Comparison of ENCODE assay signal across 31 cellular contexts in genomic region chr6:114162691-114163090, GRCh38.
"Had no signal": no experiment of that assay in that cellular context is flagged by ENCODE, and none has a peak within 500 bp of the region (broad histone marks: within the 10 kb centered on the region; RNA-seq: fewer than 3 reads in every experiment).

No MANE protein-coding gene starts in this region.

- H3K27ac ChIP-seq: ascending aorta, cardiac muscle cell, colonic mucosa, WERI-Rb-1 had no signal

- H3K4me1 ChIP-seq: ascending aorta, colonic mucosa had no signal

- H3K4me3 ChIP-seq: ascending aorta, cardiac muscle cell, colonic mucosa had no signal

- H3K27me3 ChIP-seq: ascending aorta, cardiac muscle cell, colonic mucosa had no signal

- H3K9me3 ChIP-seq: ascending aorta, colonic mucosa had no signal

- H3K36me3 ChIP-seq: ascending aorta, cardiac muscle cell, colonic mucosa, WERI-Rb-1 had no signal

- FAIRE-seq: bronchial epithelial cell had no signal

- DNase-seq: activated CD4-positive, alpha-beta memory T cell treated with anti-CD3 and anti-CD28 coated beads, Interleukin-2, amount 10 ng/mL, durations not matched to agents 7 days and 5 days; activated CD4-positive, alpha-beta T cell treated with anti-CD3 and anti-CD28 coated beads for 1 hour; activated CD4-positive, alpha-beta T cell treated with anti-CD3 and anti-CD28 coated beads for 36 hours; activated CD4-positive, alpha-beta T cell treated with anti-CD3 and anti-CD28 coated beads for 48 hours; activated CD4-positive, alpha-beta T cell treated with anti-CD3 and anti-CD28 coated beads, Interleukin-2, amount 10 ng/mL, durations not matched to agents 7 days and 5 days; activated CD4-positive, alpha-beta T cell treated with anti-CD3 and anti-CD28 coated beads, Interleukin-2, amount 50 U/mL, for 48 hours; activated CD4-positive, CD25-positive, alpha-beta regulatory T cell; activated CD8-positive, alpha-beta memory T cell treated with anti-CD3 and anti-CD28 coated beads for 24 hours; activated CD8-positive, alpha-beta memory T cell treated with anti-CD3 and anti-CD28 coated beads, Interleukin-2, amount 10 ng/mL, durations not matched to agents 7 days and 5 days; activated CD8-positive, alpha-beta memory T cell treated with anti-CD3 and anti-CD28 coated beads, Interleukin-2, amount 50 U/mL, for 48 hours; activated CD8-positive, alpha-beta T cell treated with anti-CD3 and anti-CD28 coated beads, Interleukin-2, amount 10 ng/mL, durations not matched to agents 7 days and 5 days; activated effector memory CD4-positive, alpha-beta T cell treated with Interleukin-2 at 50 U/mL for 16 hours; activated gamma-delta T cell; activated naive CD4-positive, alpha-beta T cell treated with anti-CD3 and anti-CD28 coated beads, Interleukin-2, amount 10 ng/mL, durations not matched to agents 7 days and 5 days; activated naive CD4-positive, alpha-beta T cell treated with Interleukin-2 at 50 U/mL for 16 hours; activated naive CD8-positive, alpha-beta T cell treated with anti-CD3 and anti-CD28 coated beads, Interleukin-2, amount 10 ng/mL, durations not matched to agents 7 days and 5 days; activated naive CD8-positive, alpha-beta T cell treated with anti-CD3 and anti-CD28 coated beads, Interleukin-2, amount 50 U/mL, for 24 hours; activated T-cell treated with anti-CD3 and anti-CD28 coated beads, Interleukin-2, amount 50 U/mL, for 24 hours; activated T-cell treated with anti-CD3 and anti-CD28 coated beads, Interleukin-2, amount 50 U/mL, for 48 hours; amygdala; anterior cingulate cortex; caudate nucleus; cerebellar nuclear complex; colonic mucosa; T-helper 9 cell; WERI-Rb-1 had no signal

- ATAC-seq: activated CD4-positive, alpha-beta T cell treated with anti-CD3 and anti-CD28 coated beads for 36 hours; activated CD4-positive, CD25-positive, alpha-beta regulatory T cell treated with anti-CD3 and anti-CD28 coated beads, Interleukin-2, amount 50 U/mL, for 24 hours; activated CD8-positive, alpha-beta memory T cell treated with anti-CD3 and anti-CD28 coated beads, Interleukin-2, amount 10 ng/mL, durations not matched to agents 7 days and 5 days; activated CD8-positive, alpha-beta T cell treated with anti-CD3 and anti-CD28 coated beads, Interleukin-2, amount 10 ng/mL, durations not matched to agents 7 days and 5 days; activated naive CD8-positive, alpha-beta T cell treated with anti-CD3 and anti-CD28 coated beads, Interleukin-2, amount 50 U/mL, for 24 hours; WTC11 had no signal
